Comparison of ENCODE assay signal across 1 cellular context in genomic region chr15:43225201-43225949, GRCh38.
TF ChIP-seq lines count a peak whose summit lies in the region.

No MANE protein-coding gene starts in this region.

TF ChIP-seq in GM23338, 12 proteins besides CTCF, POLR2A, EP300 and RAD21:
- TF ChIP-seq, protein P1, sequence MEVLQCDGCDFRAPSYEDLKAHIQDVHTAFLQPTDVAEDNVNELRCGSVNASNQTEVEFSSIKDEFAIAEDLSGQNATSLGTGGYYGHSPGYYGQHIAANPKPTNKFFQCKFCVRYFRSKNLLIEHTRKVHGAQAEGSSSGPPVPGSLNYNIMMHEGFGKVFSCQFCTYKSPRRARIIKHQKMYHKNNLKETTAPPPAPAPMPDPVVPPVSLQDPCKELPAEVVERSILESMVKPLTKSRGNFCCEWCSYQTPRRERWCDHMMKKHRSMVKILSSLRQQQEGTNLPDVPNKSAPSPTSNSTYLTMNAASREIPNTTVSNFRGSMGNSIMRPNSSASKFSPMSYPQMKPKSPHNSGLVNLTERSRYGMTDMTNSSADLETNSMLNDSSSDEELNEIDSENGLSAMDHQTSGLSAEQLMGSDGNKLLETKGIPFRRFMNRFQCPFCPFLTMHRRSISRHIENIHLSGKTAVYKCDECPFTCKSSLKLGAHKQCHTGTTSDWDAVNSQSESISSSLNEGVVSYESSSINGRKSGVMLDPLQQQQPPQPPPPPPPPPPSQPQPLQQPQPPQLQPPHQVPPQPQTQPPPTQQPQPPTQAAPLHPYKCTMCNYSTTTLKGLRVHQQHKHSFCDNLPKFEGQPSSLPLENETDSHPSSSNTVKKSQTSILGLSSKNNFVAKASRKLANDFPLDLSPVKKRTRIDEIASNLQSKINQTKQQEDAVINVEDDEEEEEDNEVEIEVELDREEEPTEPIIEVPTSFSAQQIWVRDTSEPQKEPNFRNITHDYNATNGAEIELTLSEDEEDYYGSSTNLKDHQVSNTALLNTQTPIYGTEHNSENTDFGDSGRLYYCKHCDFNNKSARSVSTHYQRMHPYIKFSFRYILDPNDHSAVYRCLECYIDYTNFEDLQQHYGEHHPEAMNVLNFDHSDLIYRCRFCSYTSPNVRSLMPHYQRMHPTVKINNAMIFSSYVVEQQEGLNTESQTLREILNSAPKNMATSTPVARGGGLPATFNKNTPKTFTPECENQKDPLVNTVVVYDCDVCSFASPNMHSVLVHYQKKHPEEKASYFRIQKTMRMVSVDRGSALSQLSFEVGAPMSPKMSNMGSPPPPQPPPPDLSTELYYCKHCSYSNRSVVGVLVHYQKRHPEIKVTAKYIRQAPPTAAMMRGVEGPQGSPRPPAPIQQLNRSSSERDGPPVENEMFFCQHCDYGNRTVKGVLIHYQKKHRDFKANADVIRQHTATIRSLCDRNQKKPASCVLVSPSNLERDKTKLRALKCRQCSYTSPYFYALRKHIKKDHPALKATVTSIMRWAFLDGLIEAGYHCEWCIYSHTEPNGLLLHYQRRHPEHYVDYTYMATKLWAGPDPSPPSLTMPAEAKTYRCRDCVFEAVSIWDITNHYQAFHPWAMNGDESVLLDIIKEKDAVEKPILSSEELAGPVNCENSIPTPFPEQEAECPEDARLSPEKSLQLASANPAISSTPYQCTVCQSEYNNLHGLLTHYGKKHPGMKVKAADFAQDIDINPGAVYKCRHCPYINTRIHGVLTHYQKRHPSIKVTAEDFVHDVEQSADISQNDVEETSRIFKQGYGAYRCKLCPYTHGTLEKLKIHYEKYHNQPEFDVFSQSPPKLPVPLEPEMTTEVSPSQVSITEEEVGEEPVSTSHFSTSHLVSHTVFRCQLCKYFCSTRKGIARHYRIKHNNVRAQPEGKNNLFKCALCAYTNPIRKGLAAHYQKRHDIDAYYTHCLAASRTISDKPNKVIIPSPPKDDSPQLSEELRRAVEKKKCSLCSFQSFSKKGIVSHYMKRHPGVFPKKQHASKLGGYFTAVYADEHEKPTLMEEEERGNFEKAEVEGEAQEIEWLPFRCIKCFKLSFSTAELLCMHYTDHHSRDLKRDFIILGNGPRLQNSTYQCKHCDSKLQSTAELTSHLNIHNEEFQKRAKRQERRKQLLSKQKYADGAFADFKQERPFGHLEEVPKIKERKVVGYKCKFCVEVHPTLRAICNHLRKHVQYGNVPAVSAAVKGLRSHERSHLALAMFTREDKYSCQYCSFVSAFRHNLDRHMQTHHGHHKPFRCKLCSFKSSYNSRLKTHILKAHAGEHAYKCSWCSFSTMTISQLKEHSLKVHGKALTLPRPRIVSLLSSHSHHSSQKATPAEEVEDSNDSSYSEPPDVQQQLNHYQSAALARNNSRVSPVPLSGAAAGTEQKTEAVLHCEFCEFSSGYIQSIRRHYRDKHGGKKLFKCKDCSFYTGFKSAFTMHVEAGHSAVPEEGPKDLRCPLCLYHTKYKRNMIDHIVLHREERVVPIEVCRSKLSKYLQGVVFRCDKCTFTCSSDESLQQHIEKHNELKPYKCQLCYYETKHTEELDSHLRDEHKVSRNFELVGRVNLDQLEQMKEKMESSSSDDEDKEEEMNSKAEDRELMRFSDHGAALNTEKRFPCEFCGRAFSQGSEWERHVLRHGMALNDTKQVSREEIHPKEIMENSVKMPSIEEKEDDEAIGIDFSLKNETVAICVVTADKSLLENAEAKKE (CRISPR knock-in tag; IDR thresholded peaks at IDR 0.05) = no peak
- TF ChIP-seq, protein P2, sequence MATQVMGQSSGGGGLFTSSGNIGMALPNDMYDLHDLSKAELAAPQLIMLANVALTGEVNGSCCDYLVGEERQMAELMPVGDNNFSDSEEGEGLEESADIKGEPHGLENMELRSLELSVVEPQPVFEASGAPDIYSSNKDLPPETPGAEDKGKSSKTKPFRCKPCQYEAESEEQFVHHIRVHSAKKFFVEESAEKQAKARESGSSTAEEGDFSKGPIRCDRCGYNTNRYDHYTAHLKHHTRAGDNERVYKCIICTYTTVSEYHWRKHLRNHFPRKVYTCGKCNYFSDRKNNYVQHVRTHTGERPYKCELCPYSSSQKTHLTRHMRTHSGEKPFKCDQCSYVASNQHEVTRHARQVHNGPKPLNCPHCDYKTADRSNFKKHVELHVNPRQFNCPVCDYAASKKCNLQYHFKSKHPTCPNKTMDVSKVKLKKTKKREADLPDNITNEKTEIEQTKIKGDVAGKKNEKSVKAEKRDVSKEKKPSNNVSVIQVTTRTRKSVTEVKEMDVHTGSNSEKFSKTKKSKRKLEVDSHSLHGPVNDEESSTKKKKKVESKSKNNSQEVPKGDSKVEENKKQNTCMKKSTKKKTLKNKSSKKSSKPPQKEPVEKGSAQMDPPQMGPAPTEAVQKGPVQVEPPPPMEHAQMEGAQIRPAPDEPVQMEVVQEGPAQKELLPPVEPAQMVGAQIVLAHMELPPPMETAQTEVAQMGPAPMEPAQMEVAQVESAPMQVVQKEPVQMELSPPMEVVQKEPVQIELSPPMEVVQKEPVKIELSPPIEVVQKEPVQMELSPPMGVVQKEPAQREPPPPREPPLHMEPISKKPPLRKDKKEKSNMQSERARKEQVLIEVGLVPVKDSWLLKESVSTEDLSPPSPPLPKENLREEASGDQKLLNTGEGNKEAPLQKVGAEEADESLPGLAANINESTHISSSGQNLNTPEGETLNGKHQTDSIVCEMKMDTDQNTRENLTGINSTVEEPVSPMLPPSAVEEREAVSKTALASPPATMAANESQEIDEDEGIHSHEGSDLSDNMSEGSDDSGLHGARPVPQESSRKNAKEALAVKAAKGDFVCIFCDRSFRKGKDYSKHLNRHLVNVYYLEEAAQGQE (IDR thresholded peaks at IDR 0.05; ENCODE audit: unreplicated experiment) = no peak
- TF ChIP-seq STAT1 (IDR thresholded peaks at IDR 0.05; ENCODE audit: unreplicated experiment) (no peak), JUNB (IDR thresholded peaks at IDR 0.05; ENCODE audit: unreplicated experiment) (no peak), EZH2 (IDR thresholded peaks at IDR 0.05; ENCODE audit: low read depth, unreplicated experiment) (no peak), POLR2AphosphoS5 (IDR thresholded peaks at IDR 0.05; ENCODE audit: low read depth) (no peak), ZNF114 (CRISPR knock-in tag; IDR thresholded peaks at IDR 0.05) (no peak), ETS1 (IDR thresholded peaks at IDR 0.05) (no peak), CREB1 (CRISPR knock-in tag; IDR thresholded peaks at IDR 0.05; ENCODE audit: low read depth) (no peak), EZH2phosphoT487 (IDR thresholded peaks at IDR 0.05; ENCODE audit: unreplicated experiment) (no peak), NANOG (IDR thresholded peaks at IDR 0.05; ENCODE audit: borderline replicate concordance) (no peak), ZNF331 (CRISPR knock-in tag; IDR thresholded peaks at IDR 0.05; ENCODE audit: low read depth) (no peak)
